In genomic region chr2:226849349-226849748, GRCh38 we compare ENCODE assay signal across 19 cellular contexts.
"Had no signal": no experiment of that assay in that cellular context is flagged by ENCODE, and none has a peak within 500 bp of the region (broad histone marks: within the 10 kb centered on the region; RNA-seq: fewer than 3 reads in every experiment).

No MANE protein-coding gene starts in this region.

- H3K9me3 ChIP-seq: heart right ventricle, mucosa of descending colon, neutrophil, spleen, testis, tibial nerve had no signal

- H3K27ac ChIP-seq: heart right ventricle, neutrophil, spleen, testis, tibial nerve had no signal

- H3K36me3 ChIP-seq: heart right ventricle, neutrophil, tibial nerve had no signal

- DNase-seq: effector memory CD4-positive, alpha-beta T cell; heart right ventricle; hypothalamus; kidney; left colon; left ventricle myocardium superior; mucosa of descending colon; naive thymus-derived CD8-positive, alpha-beta T cell; posterior cingulate gyrus; spleen; stimulated activated CD4-positive, alpha-beta T cell treated with anti-CD3 and anti-CD28 coated beads, Interleukin-15, amount 100 ng/mL, for 24 hours; stimulated activated CD4-positive, alpha-beta T cell treated with anti-CD3 and anti-CD28 coated beads, Interleukin-1b, Interleukin-23, amount 100 ng/mL, for 48 hours; stimulated activated CD4-positive, alpha-beta T cell treated with anti-CD3 and anti-CD28 coated beads, Interleukin-4, amount 100 ng/mL, for 24 hours; testis had no signal

- FAIRE-seq: endometrium, frontal cortex, kidney had no signal

- H3K27me3 ChIP-seq: heart right ventricle, neutrophil, spleen, testis, tibial nerve had no signal

- H3K4me1 ChIP-seq: testis had no signal

- H3K4me3 ChIP-seq: heart right ventricle, lung, mucosa of descending colon, spleen, testis, tibial nerve had no signal
